In the genomic region with DNA sequence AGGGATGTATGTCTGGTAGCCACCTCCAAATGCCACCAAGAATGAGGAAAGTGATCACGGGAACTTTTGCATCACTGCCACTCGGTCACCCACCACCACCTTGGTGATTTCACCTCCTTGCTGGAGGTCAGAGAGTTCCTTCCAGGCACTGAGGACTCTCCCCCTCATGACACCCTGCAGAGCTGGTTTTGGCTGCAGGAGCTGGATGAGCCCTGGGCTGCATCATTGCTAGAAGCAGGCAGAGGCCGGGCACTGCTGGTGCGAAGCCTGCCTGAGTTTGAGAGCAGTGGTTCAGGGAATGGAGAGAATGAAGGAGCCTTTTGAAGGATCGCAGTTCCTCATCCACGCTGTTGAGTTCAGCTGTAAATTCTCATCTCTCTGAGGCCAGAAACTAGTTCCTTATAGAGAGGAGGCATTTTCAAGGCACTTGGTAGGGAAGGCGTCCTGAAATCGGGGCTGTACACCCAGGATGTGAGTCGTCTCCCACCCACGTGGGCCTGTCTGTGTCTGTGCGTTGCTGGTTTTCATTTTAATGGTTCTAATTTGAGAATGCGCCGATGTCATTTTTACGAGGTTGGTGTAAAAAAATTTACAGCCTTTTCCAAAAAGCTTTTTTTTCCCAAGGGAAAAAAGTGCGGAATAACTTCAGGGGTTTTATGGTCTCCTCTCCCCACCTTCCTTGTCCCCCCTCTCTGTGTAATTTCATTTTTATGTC, we compare ENCODE assay signal across 13 cellular contexts. TPM values are rescaled to one million over a fixed set of nuclear protein-coding genes. Genes with fewer than 3 reads are reported as not detected.
DNase-seq lines count a peak whose midpoint lies in the region; ATAC-seq and TF ChIP-seq lines count a peak whose summit lies in the region.
"Had no signal": no experiment of that assay in that cellular context is flagged by ENCODE, and none has a peak within 500 bp of the region (broad histone marks: within the 10 kb centered on the region; RNA-seq: fewer than 3 reads in every experiment).

No MANE protein-coding gene starts in this region.

- ATAC-seq in DND-41 (ENCODE audit: insufficient read depth, low read depth), result no peak
- no peak for ATAC-seq in central memory CD8-positive, alpha-beta T cell (replicated peaks; ENCODE audit: extremely low read depth, poor library complexity, severe bottlenecking)
- ATAC-seq in HG03280 (IDR thresholded peaks at IDR 0.05; ENCODE audit: unreplicated experiment), result no peak
- no peak for ATAC-seq in GM21723 (IDR thresholded peaks at IDR 0.05; ENCODE audit: unreplicated experiment)

- H3K27me3 ChIP-seq in DND-41 (ENCODE audit: insufficient read depth, low read length, poor library complexity) (no peaks in the 10 kb centered on the region), H7 (ENCODE audit: control insufficient read depth, insufficient read depth, low read length) (no peaks in the 10 kb centered on the region; the same call in 1 of the 2 replicates)

- H3K9ac ChIP-seq in DND-41 (ENCODE audit: low read depth, low read length), result no peak overlapping the region
- H3K9ac ChIP-seq: parathyroid adenoma had no signal

- H3K36me3 ChIP-seq in DND-41 (ENCODE audit: insufficient read depth, low read length) (peaks cover 73% of the 10 kb centered on the region), H7 (replicated peaks; ENCODE audit: control insufficient read depth, insufficient read depth, low read length) (no peaks in the 10 kb centered on the region; the same call in 1 of the 2 replicates)

- H4K20me1 ChIP-seq in DND-41 (ENCODE audit: insufficient read depth, low read length), result peaks cover 14% of the 10 kb centered on the region; the same call in 1 of the 2 replicates

- H3K27ac ChIP-seq in DND-41 (ENCODE audit: low read length), result 0 out of 2 replicates have a peak overlapping the region, but pooled peaks have one; percentile 33
- H3K27ac ChIP-seq: parathyroid adenoma had no signal

- no peaks in the 10 kb centered on the region for H3K9me3 Mint-ChIP-seq in central memory CD8-positive, alpha-beta T cell
- H3K9me3 Mint-ChIP-seq: memory B cell had no signal

- H3K27ac Mint-ChIP-seq in central memory CD8-positive, alpha-beta T cell (ENCODE audit: low read depth), result peak overlapping the region; percentile 10
- H3K27ac Mint-ChIP-seq: activated naive CD8-positive, alpha-beta T cell; memory B cell had no signal

- H2AFZ ChIP-seq in DND-41 (ENCODE audit: low read depth, low read length), result no peak overlapping the region
- H2AFZ ChIP-seq: parathyroid adenoma had no signal

- TF ChIP-seq CTCF in DND-41 (IDR thresholded peaks at IDR 0.05; ENCODE audit: borderline replicate concordance, extremely low read depth, low read length, poor library complexity, severe bottlenecking), result no peak

- H3K4me2 ChIP-seq in DND-41 (ENCODE audit: insufficient read depth, low read length), result no peak overlapping the region

- no peaks in the 10 kb centered on the region for H3K4me1 ChIP-seq in DND-41 (ENCODE audit: insufficient read depth, low read length)

- H3K36me3 Mint-ChIP-seq in central memory CD8-positive, alpha-beta T cell (ENCODE audit: insufficient read depth), result peaks cover 10% of the 10 kb centered on the region

- H3K27me3 Mint-ChIP-seq in central memory CD8-positive, alpha-beta T cell, result no peaks in the 10 kb centered on the region
- H3K27me3 Mint-ChIP-seq: activated naive CD8-positive, alpha-beta T cell; CD4-positive, CD25-positive, alpha-beta regulatory T cell; memory B cell had no signal

- H3K4me3 Mint-ChIP-seq in central memory CD8-positive, alpha-beta T cell, result no peak overlapping the region
- H3K4me3 Mint-ChIP-seq: activated naive CD8-positive, alpha-beta T cell; CD4-positive, CD25-positive, alpha-beta regulatory T cell; memory B cell had no signal

- DNase-seq in DND-41 (no peak), H7 (peak; percentile 43), retina (peak; percentile 33), NCI-H2196 (lab: John Stamatoyannopoulos, UW; ENCODE audit: unreplicated experiment) (no peak), GDM1 (lab: John Stamatoyannopoulos, UW) (no peak)
- no peak for DNase-seq in central memory CD8-positive, alpha-beta T cell (ENCODE audit: low spot score in 2 of 2)
- DNase-seq: activated CD4-positive, alpha-beta T cell treated with anti-CD3 and anti-CD28 coated beads for 1 hour; CD4-positive, CD25-positive, alpha-beta regulatory T cell had no signal

- H3K9me3 ChIP-seq in DND-41 (ENCODE audit: insufficient read depth, low read length, severe bottlenecking), result no peaks in the 10 kb centered on the region

- H3K4me3 ChIP-seq in DND-41 (ENCODE audit: low read depth in 1 of 2, low read length in 2 of 2) (no peak overlapping the region), H7 (ENCODE audit: insufficient read depth, low read depth, low read length) (no peak overlapping the region)

- H3K79me2 ChIP-seq in DND-41 (ENCODE audit: insufficient read depth, low read length), result peaks cover 5% of the 10 kb centered on the region; the same call in 1 of the 2 replicates

- H3K4me1 Mint-ChIP-seq in central memory CD8-positive, alpha-beta T cell, result peaks cover 17% of the 10 kb centered on the region

RNA-seq across cellular contexts. Expression of gene FOXP4, which starts 25.0 kb away (rescaled TPM):
- 10.7 and 11.5 TPM in 2 replicates for total RNA-seq in H7 (2014; rRNA removed; shearing (Covaris generic))

Comparison
In these comparisons a context has a peak if more than half of its experiments do, and no peak if none do; other contexts are left out.
1. DNase-seq: peak in H7 (single experiment) and retina (single experiment); none in DND-41 (single experiment), central memory CD8-positive, alpha-beta T cell (0 of 2), NCI-H2196 (single experiment) and GDM1 (single experiment).